In genomic region chr5:64569880-64570279, GRCh38 we compare ENCODE assay signal across 14 cellular contexts.
DNase-seq lines count a peak whose midpoint lies in the region; ATAC-seq and TF ChIP-seq lines count a peak whose summit lies in the region.
"Had no signal": no experiment of that assay in that cellular context is flagged by ENCODE, and none has a peak within 500 bp of the region (broad histone marks: within the 10 kb centered on the region; RNA-seq: fewer than 3 reads in every experiment).

No MANE protein-coding gene starts in this region.

- TF ChIP-seq CTCF in coronary artery (IDR thresholded peaks at IDR 0.05): no peak

- ATAC-seq in GM18505 (IDR thresholded peaks at IDR 0.05; ENCODE audit: unreplicated experiment): no peak
- ATAC-seq: T-helper 17 cell had no signal

- TF ChIP-seq POLR2A in GM18505 (IDR thresholded peaks at IDR 0.05; ENCODE audit: borderline replicate concordance, extremely low read depth, insufficient read depth, insufficient read length): no peak

- no peak overlapping the region for H3K4me3 ChIP-seq in coronary artery

- H3K27ac ChIP-seq in coronary artery: peak overlapping the region; percentile 15 to 36
- H3K27ac ChIP-seq: RWPE1 had no signal

- peak; percentile 22 for DNase-seq in NCI-H1105 treated with DMSO at 0.1 percent for 48 hours (lab: John Stamatoyannopoulos, UW)
- DNase-seq in NCI-H1105 (lab: John Stamatoyannopoulos, UW): no peak
- peak; percentile 9 for DNase-seq in NCI-H748 treated with DMSO at 0.1 percent for 48 hours (lab: John Stamatoyannopoulos, UW)
- DNase-seq in coronary artery (ENCODE audit: low spot score): no peak
- no peak for DNase-seq in middle frontal gyrus (ENCODE audit: extremely low spot score, low spot score)
- DNase-seq in NCI-H2227 (lab: John Stamatoyannopoulos, UW; ENCODE audit: unreplicated experiment): no peak
- DNase-seq in NCI-H526 treated with DMSO at 0.1 percent for 48 hours (lab: John Stamatoyannopoulos, UW): no peak
- DNase-seq: CD8-positive, alpha-beta memory T cell; GOT3; KBM-7; NCI-H187 treated with DMSO at 0.1 percent for 48 hours; T-helper 17 cell had no signal

Comparison
In these comparisons a context has a peak if more than half of its experiments do, and no peak if none do; other contexts are left out.
1. DNase-seq: peak in NCI-H1105 treated with DMSO at 0.1 percent for 48 hours (single experiment) and NCI-H748 treated with DMSO at 0.1 percent for 48 hours (single experiment); none in NCI-H1105 (single experiment), coronary artery (single experiment), middle frontal gyrus (single experiment), NCI-H2227 (single experiment) and NCI-H526 treated with DMSO at 0.1 percent for 48 hours (single experiment).